ENCODE assay signal across 28 cellular contexts in genomic region chr1:48102766-48103165, GRCh38.
"Had no signal": no experiment of that assay in that cellular context is flagged by ENCODE, and none has a peak within 500 bp of the region (broad histone marks: within the 10 kb centered on the region; RNA-seq: fewer than 3 reads in every experiment).

No MANE protein-coding gene starts in this region.

- H3K27ac Mint-ChIP-seq: stimulated activated effector memory CD8-positive, alpha-beta T cell treated with anti-CD3 and anti-CD28 coated beads, Interleukin-12 subunit alpha, Interleukin-12 subunit beta, amount 100 ng/mL, for 72 hours; stimulated activated memory B cell treated with anti-CD40 and anti-IgM and Interleukin-4, amounts not matched to agents 10 μg/mL and 1 μg/mL and 100 μg/mL, for 72 hours; stimulated activated naive B cell treated with anti-CD40 and anti-IgM and Interleukin-4, amounts not matched to agents 10 μg/mL and 1 μg/mL and 100 μg/mL, for 72 hours; stimulated activated naive CD8-positive, alpha-beta T cell treated with anti-CD3 and anti-CD28 coated beads, Interleukin-15, amount 100 ng/mL, for 72 hours; stimulated activated naive CD8-positive, alpha-beta T cell treated with anti-CD3 and anti-CD28 coated beads, Interleukin-15, Interleukin-2, amounts not matched to agents 100 ng/mL and 50 ng/mL, for 24 hours; type B pancreatic cell had no signal

- DNase-seq: stimulated activated CD4-positive, alpha-beta T cell treated with anti-CD3 and anti-CD28 coated beads, Interleukin-2, amount 100 ng/mL, for 48 hours; stimulated activated CD4-positive, alpha-beta T cell treated with anti-CD3 and anti-CD28 coated beads, Interleukin-4, amount 100 ng/mL, for 1 hour; stimulated activated CD4-positive, alpha-beta T cell treated with anti-CD3 and anti-CD28 coated beads, Interleukin-4, amount 100 ng/mL, for 24 hours; stimulated activated CD4-positive, alpha-beta T cell treated with anti-CD3 and anti-CD28 coated beads, Interleukin-4, amount 100 ng/mL, for 4 hours; stimulated activated CD8-positive, alpha-beta memory T cell treated with anti-CD3 and anti-CD28 coated beads, Interleukin-4, amount 100 ng/mL, for 48 hours; stimulated activated naive B cell treated with anti-CD40 and anti-IgM and Interleukin-4, amounts not matched to agents 10 μg/mL and 1 μg/mL and 100 μg/mL, for 72 hours; stimulated activated naive CD4-positive, alpha-beta T cell; stimulated activated naive CD4-positive, alpha-beta T cell treated with Interleukin-2 at 50 U/mL for 16 hours; stimulated activated naive CD8-positive, alpha-beta T cell treated with anti-CD3 and anti-CD28 coated beads, Interleukin-15, amount 100 ng/mL, for 72 hours; stimulated activated naive CD8-positive, alpha-beta T cell treated with anti-CD3 and anti-CD28 coated beads, Interleukin-15, Interleukin-2, amounts not matched to agents 100 U/mL and 50 U/mL, for 24 hours; stomach; substantia nigra; testis; thyroid gland; tibial artery; transverse colon; trophoblast cell; upper lobe of left lung; upper lobe of right lung; uterus had no signal

- ATAC-seq: stimulated activated effector memory CD8-positive, alpha-beta T cell treated with anti-CD3 and anti-CD28 coated beads, Interleukin-12 subunit alpha, Interleukin-12 subunit beta, amount 100 ng/mL, for 72 hours; stimulated activated memory B cell treated with anti-CD40 and anti-IgM and Interleukin-4, amounts not matched to agents 10 μg/mL and 1 μg/mL and 100 μg/mL, for 72 hours; stimulated activated naive B cell treated with anti-CD40 and anti-IgM and Interleukin-4, amounts not matched to agents 10 μg/mL and 1 μg/mL and 100 μg/mL, for 72 hours; stimulated activated naive CD8-positive, alpha-beta T cell treated with anti-CD3 and anti-CD28 coated beads, Interleukin-15, amount 100 ng/mL, for 72 hours; stimulated activated naive CD8-positive, alpha-beta T cell treated with anti-CD3 and anti-CD28 coated beads, Interleukin-15, Interleukin-2, amounts not matched to agents 100 U/mL and 50 U/mL, for 24 hours had no signal

- H3K27me3 ChIP-seq: testis, thyroid gland, tibial artery, tibial nerve, upper lobe of left lung, upper lobe of right lung, uterus, vagina had no signal

- H3K4me3 Mint-ChIP-seq: stimulated activated effector memory CD8-positive, alpha-beta T cell treated with anti-CD3 and anti-CD28 coated beads, Interleukin-12 subunit alpha, Interleukin-12 subunit beta, amount 100 ng/mL, for 72 hours; stimulated activated memory B cell treated with anti-CD40 and anti-IgM and Interleukin-4, amounts not matched to agents 10 μg/mL and 1 μg/mL and 100 μg/mL, for 72 hours; stimulated activated naive B cell treated with anti-CD40 and anti-IgM and Interleukin-4, amounts not matched to agents 10 μg/mL and 1 μg/mL and 100 μg/mL, for 72 hours; stimulated activated naive CD8-positive, alpha-beta T cell treated with anti-CD3 and anti-CD28 coated beads, Interleukin-15, amount 100 ng/mL, for 72 hours; stimulated activated naive CD8-positive, alpha-beta T cell treated with anti-CD3 and anti-CD28 coated beads, Interleukin-15, Interleukin-2, amounts not matched to agents 100 ng/mL and 50 ng/mL, for 24 hours; type B pancreatic cell had no signal

- H3K27ac ChIP-seq: stomach, suprapubic skin, testis, thoracic aorta, thyroid gland, tibial artery, tibial nerve, transverse colon, upper lobe of left lung, upper lobe of right lung, uterus, vagina had no signal

- H3K9me3 ChIP-seq: stomach, suprapubic skin, testis, thoracic aorta, thyroid gland, tibial artery, tibial nerve, transverse colon, upper lobe of left lung, upper lobe of right lung, uterus, vagina had no signal

- H3K4me3 ChIP-seq: stomach, suprapubic skin, testis, thoracic aorta, thyroid gland, tibial artery, tibial nerve, transverse colon, upper lobe of left lung, upper lobe of right lung, uterus, vagina had no signal

- H3K4me1 Mint-ChIP-seq: stimulated activated effector memory CD8-positive, alpha-beta T cell treated with anti-CD3 and anti-CD28 coated beads, Interleukin-12 subunit alpha, Interleukin-12 subunit beta, amount 100 ng/mL, for 72 hours; stimulated activated memory B cell treated with anti-CD40 and anti-IgM and Interleukin-4, amounts not matched to agents 10 μg/mL and 1 μg/mL and 100 μg/mL, for 72 hours had no signal

- H3K36me3 ChIP-seq: stomach, suprapubic skin, thoracic aorta, thyroid gland, tibial artery, tibial nerve, transverse colon, upper lobe of left lung, upper lobe of right lung, uterus, vagina had no signal

- H3K36me3 Mint-ChIP-seq: stimulated activated effector memory CD8-positive, alpha-beta T cell treated with anti-CD3 and anti-CD28 coated beads, Interleukin-12 subunit alpha, Interleukin-12 subunit beta, amount 100 ng/mL, for 72 hours; stimulated activated memory B cell treated with anti-CD40 and anti-IgM and Interleukin-4, amounts not matched to agents 10 μg/mL and 1 μg/mL and 100 μg/mL, for 72 hours; stimulated activated naive B cell treated with anti-CD40 and anti-IgM and Interleukin-4, amounts not matched to agents 10 μg/mL and 1 μg/mL and 100 μg/mL, for 72 hours; type B pancreatic cell had no signal

- H3K4me1 ChIP-seq: stomach, suprapubic skin, testis, thyroid gland, tibial artery, transverse colon, upper lobe of left lung, upper lobe of right lung, uterus, vagina had no signal

- H3K9me3 Mint-ChIP-seq: stimulated activated effector memory CD8-positive, alpha-beta T cell treated with anti-CD3 and anti-CD28 coated beads, Interleukin-12 subunit alpha, Interleukin-12 subunit beta, amount 100 ng/mL, for 72 hours; stimulated activated memory B cell treated with anti-CD40 and anti-IgM and Interleukin-4, amounts not matched to agents 10 μg/mL and 1 μg/mL and 100 μg/mL, for 72 hours; stimulated activated naive CD8-positive, alpha-beta T cell treated with anti-CD3 and anti-CD28 coated beads, Interleukin-15, amount 100 ng/mL, for 72 hours; stimulated activated naive CD8-positive, alpha-beta T cell treated with anti-CD3 and anti-CD28 coated beads, Interleukin-15, Interleukin-2, amounts not matched to agents 100 ng/mL and 50 ng/mL, for 24 hours; type B pancreatic cell had no signal
